16 cellular contexts compared by ENCODE assay signal in genomic region chr22:25255169-25255568, GRCh38. TPM values are rescaled to one million over a fixed set of nuclear protein-coding genes. Genes with fewer than 3 reads are reported as not detected.
"Had no signal": no experiment of that assay in that cellular context is flagged by ENCODE, and none has a peak within 500 bp of the region (broad histone marks: within the 10 kb centered on the region; RNA-seq: fewer than 3 reads in every experiment).

No MANE protein-coding gene starts in this region.

RNA-seq across cellular contexts. Expression of gene CRYBB2, which starts 35.7 kb away (rescaled TPM):
- total RNA-seq: activated naive CD4-positive, alpha-beta T cell treated with anti-CD3 and anti-CD28 coated beads for 36 hours; activated naive CD4-positive, alpha-beta T cell treated with anti-CD3 and anti-CD28 coated beads, Interleukin-2, amount 50 U/mL, for 72 hours; activated naive CD8-positive, alpha-beta T cell treated with anti-CD3 and anti-CD28 coated beads for 36 hours; activated naive CD8-positive, alpha-beta T cell treated with anti-CD3 and anti-CD28 coated beads, Interleukin-2, amount 10 ng/mL, durations not matched to agents 7 days and 5 days; activated T-helper 1 cell treated with anti-CD3 and anti-CD28 coated beads, Interleukin-12 subunit alpha, Interleukin-12 subunit beta, Interleukin-2, Interleukin-4 antibody, amounts not matched to agents 30 ng/mL and 10 ng/mL and 1 ng/mL, durations not matched to agents 14 hours and 24 hours and 36 hours; activated T-helper 2 cell treated with anti-CD3 and anti-CD28 coated beads, Interferon-gamma antibody, Interleukin-2, Interleukin-4, amounts not matched to agents 10 μg/mL and 5 μg/mL and 100 μg/mL, durations not matched to agents 14 hours and 24 hours and 36 hours; adrenal gland; ascending aorta; astrocyte; body of pancreas; bronchial epithelial cell; cardiac muscle cell; cardiac septum; cerebellum; chondrocyte had no signal
- polyA plus RNA-seq: cardiac muscle cell had no signal

RNA-seq across cellular contexts. Expression of gene CRYBB3, which starts 55.5 kb away (rescaled TPM):
- total RNA-seq: activated naive CD4-positive, alpha-beta T cell treated with anti-CD3 and anti-CD28 coated beads for 36 hours; activated T-helper 17 cell treated with anti-CD3 and anti-CD28 coated beads, Interleukin-2, amount 50 U/mL, for 72 hours; ascending aorta; body of pancreas; bronchial epithelial cell; cardiac muscle cell; cardiac septum; cerebellum; chondrocyte had no signal
